7 cellular contexts compared by ENCODE assay signal in the genomic region with DNA sequence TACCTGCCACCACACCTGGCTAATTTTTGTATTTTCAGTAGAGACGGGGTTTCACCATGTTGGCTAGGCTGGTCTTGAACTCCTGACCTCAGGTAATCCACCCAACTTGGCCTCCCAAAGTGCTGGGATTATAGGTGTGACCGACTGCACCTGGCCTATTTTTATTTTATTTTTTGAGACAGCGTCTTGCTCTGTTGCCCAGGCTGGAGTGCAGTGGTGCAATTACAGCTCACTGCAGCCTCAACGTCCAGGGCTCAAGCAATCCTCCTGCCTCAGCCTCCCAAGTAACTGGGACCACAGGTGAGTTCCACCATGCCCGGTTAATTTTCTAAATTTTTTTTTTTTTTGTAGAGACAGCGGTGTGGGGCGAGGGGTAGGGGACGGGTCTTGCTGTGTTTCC. TPM values are rescaled to one million over a fixed set of nuclear protein-coding genes. Genes with fewer than 3 reads are reported as not detected.
"Had no signal": no experiment of that assay in that cellular context is flagged by ENCODE, and none has a peak within 500 bp of the region (broad histone marks: within the 10 kb centered on the region; RNA-seq: fewer than 3 reads in every experiment).

No MANE protein-coding gene starts in this region.

RNA-seq across cellular contexts. Expression of gene ACP7, which starts 32.9 kb away (rescaled TPM):
- total RNA-seq: OCI-LY7, Peyer's patch, Right ventricle myocardium inferior, Right ventricle myocardium superior, RPMI7951, SJCRH30, SJSA1 had no signal
